ENCODE assay signal across 14 cellular contexts in the genomic region with DNA sequence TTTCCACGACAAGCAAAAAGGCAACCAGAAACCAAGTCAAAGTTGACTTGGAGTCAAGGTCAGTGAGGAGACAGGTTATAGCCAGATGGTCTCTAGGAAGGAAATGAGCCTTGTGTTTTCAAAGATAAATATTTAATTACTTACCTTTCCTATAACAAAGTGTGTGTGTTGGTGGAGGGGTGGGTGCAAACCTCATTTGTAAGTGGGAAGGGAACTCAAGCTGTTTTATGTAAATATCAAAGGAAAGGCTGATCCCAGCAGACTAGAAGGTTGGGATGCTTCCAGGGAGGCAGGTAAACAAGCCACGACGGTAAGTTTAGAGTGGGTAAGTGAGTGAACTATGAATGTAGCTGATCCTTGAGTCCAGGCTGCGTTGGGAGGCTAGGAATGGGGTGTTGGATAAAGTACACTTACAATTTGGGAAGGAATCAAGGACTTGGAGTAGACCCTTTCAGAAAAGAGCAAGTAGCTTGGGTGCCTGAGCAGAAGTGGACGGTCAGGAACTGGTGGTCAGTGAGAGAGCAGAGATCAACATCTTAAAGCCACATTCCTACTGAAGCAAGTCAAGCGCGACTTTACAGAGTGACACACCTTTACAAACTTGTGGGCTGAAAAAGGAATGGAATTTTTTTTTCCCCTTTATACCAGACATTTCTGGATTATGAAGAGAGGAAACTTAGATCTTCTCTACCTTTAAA.
DNase-seq lines count a peak whose midpoint lies in the region; ATAC-seq and TF ChIP-seq lines count a peak whose summit lies in the region.
"Had no signal": no experiment of that assay in that cellular context is flagged by ENCODE, and none has a peak within 500 bp of the region (broad histone marks: within the 10 kb centered on the region; RNA-seq: fewer than 3 reads in every experiment).

No MANE protein-coding gene starts in this region.

- no peak overlapping the region for H3K4me3 ChIP-seq in mesendoderm (ENCODE audit: low read length)
- H3K4me3 ChIP-seq: adrenal gland had no signal

- H3K4me1 Mint-ChIP-seq in T-helper 17 cell: peaks cover 11% of the 10 kb centered on the region

- peaks cover 22% of the 10 kb centered on the region for H3K4me1 ChIP-seq in mesendoderm (ENCODE audit: control insufficient read depth, low read depth, low read length)
- H3K4me1 ChIP-seq: adrenal gland had no signal

- H3K56ac ChIP-seq in mesendoderm (ENCODE audit: low read length): peak overlapping the region; percentile 81

- H3K18ac ChIP-seq in mesendoderm (ENCODE audit: low read length): peak overlapping the region; percentile 90

- no peaks in the 10 kb centered on the region for H3K36me3 ChIP-seq in mesendoderm (ENCODE audit: control insufficient read depth, insufficient read depth, low read length)
- H3K36me3 ChIP-seq: adrenal gland had no signal

- peak overlapping the region; percentile 10 for H4K5ac ChIP-seq in mesendoderm (ENCODE audit: low read length)

- H4K8ac ChIP-seq in mesendoderm (ENCODE audit: low read depth, low read length): no peak overlapping the region

- no peaks in the 10 kb centered on the region for H3K9me3 ChIP-seq in T-helper 17 cell (ENCODE audit: control insufficient read depth, low read length, poor library complexity, severe bottlenecking)
- H3K9me3 ChIP-seq: adrenal gland had no signal

- H3K27me3 ChIP-seq in mesendoderm (ENCODE audit: insufficient read depth, low read length, poor library complexity): no peaks in the 10 kb centered on the region
- H3K27me3 ChIP-seq: adrenal gland had no signal

- H3K4me2 ChIP-seq in mesendoderm (ENCODE audit: low read length): no peak overlapping the region

- H3K4me3 Mint-ChIP-seq in T-helper 17 cell: no peak overlapping the region

- H2BK120ac ChIP-seq in mesendoderm (ENCODE audit: low read depth, low read length): peak overlapping the region; percentile 89

- H3K9ac ChIP-seq in mesendoderm (ENCODE audit: low read length): peak overlapping the region; percentile 54

- peak overlapping the region; percentile 59 for H3K23ac ChIP-seq in mesendoderm (ENCODE audit: low read length)

- DNase-seq in DMS153 (lab: John Stamatoyannopoulos, UW) (peak; percentile 92), NCI-H2029 treated with DMSO at 0.1 percent for 48 hours (lab: John Stamatoyannopoulos, UW) (peak; percentile 84), T-helper 17 cell (no peak), mesendoderm (peak; percentile 66), HEK293T (ENCODE audit: extremely low spot score) (no peak), ureter (ENCODE audit: low spot score) (no peak)
- DNase-seq: activated CD8-positive, alpha-beta memory T cell treated with anti-CD3 and anti-CD28 coated beads, Interleukin-2, amount 50 U/mL, for 48 hours; Karpas-422; mesenchymal stem cell; SHP77 treated with DMSO at 0.1 percent for 48 hours; stimulated activated CD4-positive, alpha-beta T cell treated with anti-CD3 and anti-CD28 coated beads, Interleukin-1b, Interleukin-23, amount 100 ng/mL, for 48 hours had no signal

- H3K36me3 Mint-ChIP-seq in T-helper 17 cell (ENCODE audit: low read depth): no peaks in the 10 kb centered on the region

- peak overlapping the region; percentile 17 for H3K27ac Mint-ChIP-seq in T-helper 17 cell

- peak overlapping the region; percentile 97 for H2AK5ac ChIP-seq in mesendoderm (ENCODE audit: low read length)

- ATAC-seq in T-helper 17 cell (no peak), GM18498 (IDR thresholded peaks at IDR 0.05; ENCODE audit: unreplicated experiment) (no peak), GM21381 (IDR thresholded peaks at IDR 0.05; ENCODE audit: unreplicated experiment) (no peak)

- no CpG with 5 or more reads among the region's 7 CpGs for WGBS in mesendoderm (ENCODE audit: extremely low coverage, insufficient coverage, low lambda C conversion rate)

- CTCF ChIA-PET in HEK293T (lab: Yijun Ruan, JAX): no interaction called here

- H2BK15ac ChIP-seq in mesendoderm (replicated peaks; ENCODE audit: low read depth): no peak overlapping the region

- H3K27me3 Mint-ChIP-seq in T-helper 17 cell: no peaks in the 10 kb centered on the region

- H3K79me1 ChIP-seq in mesendoderm (ENCODE audit: low read length): no peaks in the 10 kb centered on the region

- H3K4ac ChIP-seq in mesendoderm (ENCODE audit: low read depth, low read length): no peak overlapping the region

- POLR2A ChIA-PET in HEK293T (lab: Yijun Ruan, JAX): no interaction called here

- peak overlapping the region; percentile 88 for H3K27ac ChIP-seq in mesendoderm (ENCODE audit: low read depth, low read length)
- H3K27ac ChIP-seq: adrenal gland had no signal

- no peaks in the 10 kb centered on the region for H3K79me2 ChIP-seq in mesendoderm (ENCODE audit: control insufficient read depth, insufficient read depth, low read length)

- peak overlapping the region; percentile 96 for H2BK5ac ChIP-seq in mesendoderm (ENCODE audit: low read length)

TF ChIP-seq in HEK293T, 16 proteins besides CTCF, POLR2A, EP300 and RAD21:
- TF ChIP-seq FOXM1 (IDR thresholded peaks at IDR 0.05; ENCODE audit: borderline replicate concordance) (no peak), SP1 (IDR thresholded peaks at IDR 0.05) (no peak), PKNOX1 (IDR thresholded peaks at IDR 0.05) (no peak), ZNF384 (IDR thresholded peaks at IDR 0.05) (no peak), ARNT (IDR thresholded peaks at IDR 0.05) (no peak), HDGF (IDR thresholded peaks at IDR 0.05; ENCODE audit: borderline replicate concordance) (no peak), L3MBTL2 (conservative IDR thresholded peaks at IDR 0.05) (no peak), FOXA1 (IDR thresholded peaks at IDR 0.05) (no peak), TARDBP (IDR thresholded peaks at IDR 0.05) (no peak), ELF4 (IDR thresholded peaks at IDR 0.05) (no peak)

Comparison
In these comparisons a context has a peak if more than half of its experiments do, and no peak if none do; other contexts are left out.
1. DNase-seq: peak in DMS153 (single experiment), NCI-H2029 treated with DMSO at 0.1 percent for 48 hours (single experiment) and mesendoderm (single experiment); none in T-helper 17 cell (0 of 3), HEK293T (single experiment) and ureter (single experiment).